29 cellular contexts compared by ENCODE assay signal in the genomic region with DNA sequence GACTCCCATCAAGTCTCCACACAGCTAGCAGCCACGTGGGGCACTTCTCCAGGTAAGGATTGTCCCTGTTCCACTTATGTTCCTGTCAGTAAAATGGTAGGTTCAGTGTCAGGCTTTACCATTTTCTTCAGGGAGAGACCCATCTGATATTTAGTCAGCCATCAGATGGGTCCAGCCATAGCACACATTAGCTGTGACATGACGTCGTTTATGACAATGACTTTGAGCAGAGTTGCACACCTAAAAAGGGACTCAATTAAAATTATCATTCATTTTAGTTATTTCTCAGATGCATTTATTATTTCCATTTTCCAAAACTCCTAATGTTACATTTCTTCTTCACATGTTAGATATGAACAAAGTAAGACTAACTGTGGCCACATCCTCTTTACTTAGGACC.
DNase-seq lines count a peak whose midpoint lies in the region; ATAC-seq, FAIRE-seq and TF ChIP-seq lines count a peak whose summit lies in the region.
"Had no signal": no experiment of that assay in that cellular context is flagged by ENCODE, and none has a peak within 500 bp of the region (broad histone marks: within the 10 kb centered on the region; RNA-seq: fewer than 3 reads in every experiment).

No MANE protein-coding gene starts in this region.

- H3K4me3 ChIP-seq in HepG2 (replicated peaks in 1 of 3; ENCODE audit: insufficient read depth in 1 of 3, low read depth in 2 of 3, low read length in 3 of 3) (no peak overlapping the region), right lobe of liver (no peak overlapping the region)
- H3K4me3 ChIP-seq: A549; BLaER1; BLaER1 treated with 17β-estradiol and CSF1 and Interleukin-3, amounts not matched to agents 10 nM and 100 nM had no signal

- H3K79me2 ChIP-seq in HepG2 (ENCODE audit: insufficient read depth, low read length) = no peaks in the 10 kb centered on the region

- H3K9me3 ChIP-seq in HepG2 (ENCODE audit: low read length) (peaks cover 32% of the 10 kb centered on the region), right lobe of liver (no peaks in the 10 kb centered on the region)
- H3K9me3 ChIP-seq: A549, BE2C had no signal

- H3K4me2 ChIP-seq in HepG2 (ENCODE audit: low read depth, low read length) = no peak overlapping the region
- H3K4me2 ChIP-seq: A549; BLaER1; BLaER1 treated with 17β-estradiol and CSF1 and Interleukin-3, amounts not matched to agents 10 nM and 100 nM had no signal

- TF ChIP-seq RAD21 in HepG2 (CRISPR knock-in tag; IDR thresholded peaks at IDR 0.05) = no peak

- ATAC-seq in HepG2 (no peak), right lobe of liver (no peak)
- ATAC-seq: A549; CD8-positive, alpha-beta T cell had no signal

- TF ChIP-seq CTCF in HepG2 (CRISPR knock-in tag; IDR thresholded peaks at IDR 0.05) (no peak), right lobe of liver (IDR thresholded peaks at IDR 0.05) (no peak)

- BruUV-seq in HepG2 (replicated peaks; lab: Mats Ljungman, UMichigan) = no TSS peak

- WGBS in HepG2 (ENCODE audit: low lambda C conversion rate) = 0% methylated on average over 3 of the region's 3 CpGs
- 64% methylated on average over 3 of the region's 3 CpGs for WGBS in right lobe of liver (ENCODE audit: insufficient coverage, low coverage, low lambda C conversion rate, missing lambda C conversion rate)

- intact Hi-C loops in HepG2 (cut with micrococcal nuclease; ENCODE audit: unreplicated experiment) = no loop called here
- intact Hi-C loops in right lobe of liver (cut with DNase I) = no loop called here

- no peak for DNase-seq in HepG2 (ENCODE audit: low spot score)
- DNase-seq in right lobe of liver = no peak
- DNase-seq: 8988T; ACHN; AML-193; BE2C; C1 segment of cervical spinal cord; Caco-2; Calu3; CD4-positive, alpha-beta memory T cell; CD4-positive, alpha-beta T cell; CD4-positive, CD25-positive, alpha-beta regulatory T cell; CD8-positive, alpha-beta memory T cell; CD8-positive, alpha-beta T cell; COR-L47; DMS 273 treated with DMSO at 0.1 percent for 48 hours; DMS153; DMS53; DMS79; DMS79 treated with DMSO at 0.1 percent for 48 hours; DND-41; EL had no signal

- no peak for TF ChIP-seq POLR2A in HepG2 (IDR thresholded peaks at IDR 0.05; ENCODE audit: insufficient read depth in 1 of 2, low read depth in 2 of 2, low read length in 2 of 2)
- no peak for TF ChIP-seq POLR2A in right lobe of liver (IDR thresholded peaks at IDR 0.05)

- no peak overlapping the region for H3K27ac ChIP-seq in HepG2 (ENCODE audit: extremely low read length, insufficient read depth, low read length)
- H3K27ac ChIP-seq in right lobe of liver = no peak overlapping the region
- H3K27ac ChIP-seq: 22Rv1; A549; BLaER1; BLaER1 treated with 17β-estradiol and CSF1 and Interleukin-3, amounts not matched to agents 10 nM and 100 nM; C4-2B had no signal

- H3K9ac ChIP-seq in HepG2 (ENCODE audit: insufficient read depth, low read depth, low read length) = no peak overlapping the region
- H3K9ac ChIP-seq: BLaER1; BLaER1 treated with 17β-estradiol and CSF1 and Interleukin-3, amounts not matched to agents 10 nM and 100 nM had no signal

- H3K36me3 ChIP-seq in HepG2 (replicated peaks in 1 of 2; ENCODE audit: control insufficient read depth in 1 of 2, insufficient read depth in 2 of 2, low read length in 2 of 2) (no peaks in the 10 kb centered on the region), right lobe of liver (no peaks in the 10 kb centered on the region)
- H3K36me3 ChIP-seq: BE2C; BLaER1; BLaER1 treated with 17β-estradiol and CSF1 and Interleukin-3, amounts not matched to agents 10 nM and 100 nM had no signal

- no peak overlapping the region for H2AFZ ChIP-seq in HepG2 (ENCODE audit: low read length)

- CTCF ChIA-PET in HepG2 (lab: Yijun Ruan, JAX; ENCODE audit: low intra/inter-chr PET ratio, low total read pairs) = no interaction called here

- POLR2A ChIA-PET in HepG2 (lab: Yijun Ruan, JAX) = no interaction called here

- no peak for FAIRE-seq in HepG2 (lab: Jason Lieb, UNC)
- FAIRE-seq: A204.1, A549, D721Med had no signal

- in situ Hi-C loops in HepG2 (cut with HindIII; ENCODE audit: extremely low pct_ligation_motif_present, low pct_unique_long_range_greater_than_20kb) = no loop called here

- TF ChIP-seq EP300 in HepG2 (IDR thresholded peaks at IDR 0.05; ENCODE audit: low read depth in 2 of 2, low read length in 2 of 2) (no peak), HepG2 (CRISPR knock-in tag; IDR thresholded peaks at IDR 0.05; ENCODE audit: borderline replicate concordance) (no peak)

- H4K20me1 ChIP-seq in HepG2 (ENCODE audit: insufficient read depth, low read length) = no peaks in the 10 kb centered on the region
- H4K20me1 ChIP-seq: BLaER1; BLaER1 treated with 17β-estradiol and CSF1 and Interleukin-3, amounts not matched to agents 10 nM and 100 nM had no signal

- H3K4me1 ChIP-seq in HepG2 (ENCODE audit: insufficient read depth, low read length) (peaks cover 5% of the 10 kb centered on the region; the same call in 1 of the 2 replicates), right lobe of liver (no peaks in the 10 kb centered on the region)
- H3K4me1 ChIP-seq: A549; BE2C; BLaER1; BLaER1 treated with 17β-estradiol and CSF1 and Interleukin-3, amounts not matched to agents 10 nM and 100 nM; Caco-2 had no signal

- H3K27me3 ChIP-seq in HepG2 (ENCODE audit: control insufficient read depth in 1 of 2, insufficient read depth in 2 of 2, low read length in 2 of 2) = no peaks in the 10 kb centered on the region
- no peaks in the 10 kb centered on the region for H3K27me3 ChIP-seq in right lobe of liver
- H3K27me3 ChIP-seq: BE2C; BLaER1; BLaER1 treated with 17β-estradiol and CSF1 and Interleukin-3, amounts not matched to agents 10 nM and 100 nM had no signal

TF ChIP-seq in HepG2, 621 proteins besides CTCF, POLR2A, EP300 and RAD21:
- peak; percentile 93 for TF ChIP-seq ATF7 (IDR thresholded peaks at IDR 0.05)
- no peak for TF ChIP-seq ATF7 (CRISPR knock-in tag; IDR thresholded peaks at IDR 0.05)
- TF ChIP-seq SATB2 (CRISPR knock-in tag; IDR thresholded peaks at IDR 0.05) = no peak
- peak; percentile 83 for TF ChIP-seq CREB1 (IDR thresholded peaks at IDR 0.05)
- no peak for TF ChIP-seq CREB1 (CRISPR knock-in tag; IDR thresholded peaks at IDR 0.05)
- no peak for TF ChIP-seq ZNF124 (CRISPR knock-in tag; IDR thresholded peaks at IDR 0.05)
- no peak for TF ChIP-seq SP1 (IDR thresholded peaks at IDR 0.05)
- TF ChIP-seq SP1 (CRISPR knock-in tag; IDR thresholded peaks at IDR 0.05) = no peak
- TF ChIP-seq FOXJ3 (CRISPR knock-in tag; IDR thresholded peaks at IDR 0.05; ENCODE audit: borderline replicate concordance) = no peak
- no peak for TF ChIP-seq MED1 (CRISPR knock-in tag; IDR thresholded peaks at IDR 0.05)
- no peak for TF ChIP-seq HMG20A (CRISPR knock-in tag; IDR thresholded peaks at IDR 0.05; ENCODE audit: borderline replicate concordance)
TF ChIP-seq in HepG2: peak in this region for 2.
